ENCODE assay signal across 14 cellular contexts in the genomic region with DNA sequence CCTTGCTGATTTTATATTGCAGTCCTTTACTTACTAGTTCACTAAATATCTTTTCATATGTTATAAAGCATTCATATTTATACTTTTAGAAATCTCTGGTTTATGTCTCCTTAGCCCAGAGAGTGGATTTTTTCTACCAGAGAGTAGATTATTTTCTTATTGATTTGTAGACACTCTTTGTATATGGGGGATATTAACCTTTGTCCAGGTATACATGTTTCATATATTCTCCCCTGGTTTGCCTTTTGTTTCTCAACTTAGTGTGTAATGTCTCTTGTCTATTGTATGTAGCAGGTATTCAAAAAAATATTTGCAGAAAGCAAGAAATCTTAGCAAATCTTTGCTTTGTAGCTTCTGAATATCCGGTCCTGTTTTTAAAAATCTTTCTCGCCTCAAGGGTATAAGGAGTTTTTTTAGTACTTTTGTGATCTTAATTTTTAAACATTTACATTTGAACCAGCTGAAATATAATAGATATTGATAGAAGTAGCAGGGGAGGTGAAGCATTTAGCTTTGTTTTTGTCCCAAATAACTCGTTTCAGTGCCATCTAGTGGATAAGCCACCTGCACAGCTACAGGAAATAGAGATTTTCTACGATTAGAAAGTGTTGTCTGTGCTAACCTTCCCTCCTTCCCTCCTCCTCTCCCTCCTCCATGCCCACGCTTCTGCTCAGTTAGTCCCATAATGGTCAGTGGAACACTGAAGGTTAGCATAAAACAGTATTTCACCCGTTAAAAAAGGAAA.
DNase-seq lines count a peak whose midpoint lies in the region; ATAC-seq and TF ChIP-seq lines count a peak whose summit lies in the region.
"Had no signal": no experiment of that assay in that cellular context is flagged by ENCODE, and none has a peak within 500 bp of the region (broad histone marks: within the 10 kb centered on the region; RNA-seq: fewer than 3 reads in every experiment).

No MANE protein-coding gene starts in this region.

- ATAC-seq in HG02678 (IDR thresholded peaks at IDR 0.05; ENCODE audit: unreplicated experiment) (no peak), sciatic nerve (no peak)

- H3K4me1 Mint-ChIP-seq in endodermal cell, result peaks cover 3% of the 10 kb centered on the region

- H3K27me3 ChIP-seq in A673 (replicated peaks; ENCODE audit: insufficient read depth, low read depth, low read length, poor library complexity), result no peaks in the 10 kb centered on the region
- no peaks in the 10 kb centered on the region for H3K27me3 ChIP-seq in GM06990 (replicated peaks; ENCODE audit: control insufficient read depth, insufficient read depth, low read length)
- no peaks in the 10 kb centered on the region for H3K27me3 ChIP-seq in endodermal cell (ENCODE audit: control insufficient read depth, insufficient read depth, low read length, poor library complexity, severe bottlenecking)

- BruUV-seq in A673 (replicated peaks; lab: Mats Ljungman, UMichigan), result no TSS peak

- H3K36me3 ChIP-seq in A673 (ENCODE audit: insufficient read depth, low read length, poor library complexity, severe bottlenecking) (no peaks in the 10 kb centered on the region), GM06990 (ENCODE audit: control insufficient read depth, insufficient read depth, low read length) (no peaks in the 10 kb centered on the region), endodermal cell (ENCODE audit: control insufficient read depth, insufficient read depth, low read length) (no peaks in the 10 kb centered on the region)
- H3K36me3 ChIP-seq: suprapubic skin had no signal

- intact Hi-C loops in A673 (cut with micrococcal nuclease; ENCODE audit: unreplicated experiment), result loop anchor here (5.0 kb wide), 1 partner anchor 240 kb away; a partner anchor contains a TSS
- intact Hi-C loops in sciatic nerve (cut with DNase I), result no loop called here

- peaks cover 2% of the 10 kb centered on the region for H3K36me3 Mint-ChIP-seq in endodermal cell (ENCODE audit: low read depth)
- H3K36me3 Mint-ChIP-seq: activated naive CD8-positive, alpha-beta T cell treated with anti-CD3 and anti-CD28 coated beads, Interleukin-2, amount 10 ng/mL, durations not matched to agents 7 days and 5 days had no signal

- no peak overlapping the region for H3K27ac Mint-ChIP-seq in endodermal cell
- H3K27ac Mint-ChIP-seq: activated naive CD8-positive, alpha-beta T cell treated with anti-CD3 and anti-CD28 coated beads, Interleukin-2, amount 10 ng/mL, durations not matched to agents 7 days and 5 days had no signal

- DNase-seq in A673 (ENCODE audit: low spot score) (peak; percentile 25), GM06990 (ENCODE audit: extremely low read depth, insufficient read length) (no peak), NOMO-1 treated with DMSO at 0.1 percent for 48 hours (lab: John Stamatoyannopoulos, UW; ENCODE audit: unreplicated experiment) (peak; percentile 38), endodermal cell (no peak), SHP77 treated with DMSO at 0.1 percent for 48 hours (lab: John Stamatoyannopoulos, UW) (no peak), sciatic nerve (ENCODE audit: low spot score) (no peak)
- DNase-seq in activated CD4-positive, alpha-beta T cell treated with anti-CD3 and anti-CD28 coated beads for 4 hours, result no peak
- DNase-seq: activated naive CD8-positive, alpha-beta T cell treated with anti-CD3 and anti-CD28 coated beads, Interleukin-2, amount 10 ng/mL, durations not matched to agents 7 days and 5 days; midbrain; NCI-H446 treated with DMSO at 0.1 percent for 48 hours; retina; T-helper 1 cell had no signal

- H3K27me3 Mint-ChIP-seq in endodermal cell (ENCODE audit: insufficient read depth), result no peaks in the 10 kb centered on the region

- H3K4me3 ChIP-seq in A673 (ENCODE audit: low read depth, low read length, poor library complexity, severe bottlenecking) (no peak overlapping the region), GM06990 (replicated peaks; ENCODE audit: low read depth, low read length) (no peak overlapping the region), endodermal cell (ENCODE audit: low read length) (no peak overlapping the region)
- H3K4me3 ChIP-seq: suprapubic skin had no signal

- H3K9ac ChIP-seq in endodermal cell (ENCODE audit: extremely low read depth, low read length, poor library complexity, severe bottlenecking), result no peak overlapping the region

- POLR2A ChIA-PET in A673 (lab: Charles Lee; ENCODE audit: low non-redundant PET), result no interaction called here

- peak; percentile 62 for TF ChIP-seq CTCF in A673 (conservative IDR thresholded peaks at IDR 0.05; ENCODE audit: low read depth, low read length)
- TF ChIP-seq CTCF in GM06990 (IDR thresholded peaks at IDR 0.05; ENCODE audit: insufficient read depth, low read length, poor library complexity, severe bottlenecking), result peak; percentile 30
- peak; percentile 60 for TF ChIP-seq CTCF in endodermal cell (conservative IDR thresholded peaks at IDR 0.05)

- 77 to 84% methylated on average over 3 to 6 of the region's 6 CpGs for WGBS in endodermal cell (ENCODE audit: insufficient coverage in 1 of 2, insufficient read length in 1 of 2), 2 experiments

- H3K4me1 ChIP-seq in A673 (ENCODE audit: insufficient read depth, low read length, poor library complexity, severe bottlenecking), result peaks cover 7% of the 10 kb centered on the region
- H3K4me1 ChIP-seq in endodermal cell (ENCODE audit: control insufficient read depth, insufficient read depth, low read length), result no peaks in the 10 kb centered on the region

- H3K4me3 Mint-ChIP-seq in endodermal cell, result no peak overlapping the region
- H3K4me3 Mint-ChIP-seq: activated naive CD8-positive, alpha-beta T cell treated with anti-CD3 and anti-CD28 coated beads, Interleukin-2, amount 10 ng/mL, durations not matched to agents 7 days and 5 days had no signal

- CTCF ChIA-PET in A673 (lab: Charles Lee), result interaction anchor here (0.5 to 0.6 kb wide), 2 partner anchors 265 to 327 kb away, joined by 3 to 4 read pairs; no protein-coding TSS in a partner anchor

- H3K9me3 Mint-ChIP-seq in endodermal cell, result no peaks in the 10 kb centered on the region
- H3K9me3 Mint-ChIP-seq: activated naive CD8-positive, alpha-beta T cell treated with anti-CD3 and anti-CD28 coated beads, Interleukin-2, amount 10 ng/mL, durations not matched to agents 7 days and 5 days had no signal

- H3K9me3 ChIP-seq in A673 (ENCODE audit: low read depth, low read length, poor library complexity, severe bottlenecking) (no peaks in the 10 kb centered on the region), endodermal cell (ENCODE audit: control insufficient read depth, low read length) (no peaks in the 10 kb centered on the region)
- H3K9me3 ChIP-seq: suprapubic skin had no signal

- H3K27ac ChIP-seq in A673 (ENCODE audit: low read depth, low read length, poor library complexity, severe bottlenecking) (no peak overlapping the region), endodermal cell (ENCODE audit: low read depth, low read length) (no peak overlapping the region)
- H3K27ac ChIP-seq: suprapubic skin had no signal

Comparison
In these comparisons a context has a peak if more than half of its experiments do, and no peak if none do; other contexts are left out.
1. DNase-seq: peak in A673 (single experiment) and NOMO-1 treated with DMSO at 0.1 percent for 48 hours (single experiment); none in GM06990 (single experiment), endodermal cell (single experiment), activated CD4-positive, alpha-beta T cell treated with anti-CD3 and anti-CD28 coated beads for 4 hours (0 of 2), SHP77 treated with DMSO at 0.1 percent for 48 hours (single experiment) and sciatic nerve (single experiment).
2. Peak in every context shown above with its lines, with median percentiles within 50 percentile points of each other: CTCF ChIP-seq.